ENCODE assay signal across 20 cellular contexts in genomic region chr20:33349493-33349892, GRCh38.
"Had no signal": no experiment of that assay in that cellular context is flagged by ENCODE, and none has a peak within 500 bp of the region (broad histone marks: within the 10 kb centered on the region; RNA-seq: fewer than 3 reads in every experiment).

No MANE protein-coding gene starts in this region.

- DNase-seq: cortex of kidney; hypothalamus; mucosa of descending colon; naive B cell; nephron progenitor cell; nucleus accumbens; right cardiac atrium; sigmoid colon; stimulated activated CD4-positive, alpha-beta T cell treated with anti-CD3 and anti-CD28 coated beads, Interleukin-2, amount 100 ng/mL, for 24 hours; stimulated activated CD4-positive, alpha-beta T cell treated with anti-CD3 and anti-CD28 coated beads, Interleukin-4, amount 100 ng/mL, for 24 hours; stimulated activated naive CD4-positive, alpha-beta T cell treated with Interleukin-2 at 50 U/mL for 16 hours; stomach; thyroid gland had no signal

- H3K4me3 Mint-ChIP-seq: memory B cell, mesothelial cell of epicardium, nephron progenitor cell had no signal

- H3K27me3 ChIP-seq: sigmoid colon, stomach, thyroid gland, vagina had no signal

- H3K36me3 ChIP-seq: prostate gland, thyroid gland, vagina had no signal

- H3K27ac Mint-ChIP-seq: memory B cell, mesothelial cell of epicardium had no signal

- H3K27me3 Mint-ChIP-seq: memory B cell, naive B cell had no signal

- H3K27ac ChIP-seq: prostate gland, sigmoid colon, stomach, thyroid gland, vagina had no signal

- H3K9me3 ChIP-seq: mucosa of descending colon, prostate gland, sigmoid colon, stomach, thyroid gland, vagina had no signal

- H3K9me3 Mint-ChIP-seq: memory B cell; mesothelial cell of epicardium; naive B cell; nephron progenitor cell; stimulated activated effector memory CD8-positive, alpha-beta T cell treated with anti-CD3 and anti-CD28 coated beads, Interleukin-12 subunit alpha, Interleukin-12 subunit beta, amount 100 ng/mL, for 72 hours had no signal

- H3K4me1 ChIP-seq: prostate gland, sigmoid colon, stomach, thyroid gland, vagina had no signal

- H3K4me3 ChIP-seq: lung, mucosa of descending colon, prostate gland, sigmoid colon, stomach, thyroid gland, vagina had no signal

- ATAC-seq: left lobe of liver; mucosa of descending colon; right cardiac atrium; stimulated activated effector memory CD8-positive, alpha-beta T cell treated with anti-CD3 and anti-CD28 coated beads, Interleukin-12 subunit alpha, Interleukin-12 subunit beta, amount 100 ng/mL, for 72 hours had no signal
